In the genomic region with DNA sequence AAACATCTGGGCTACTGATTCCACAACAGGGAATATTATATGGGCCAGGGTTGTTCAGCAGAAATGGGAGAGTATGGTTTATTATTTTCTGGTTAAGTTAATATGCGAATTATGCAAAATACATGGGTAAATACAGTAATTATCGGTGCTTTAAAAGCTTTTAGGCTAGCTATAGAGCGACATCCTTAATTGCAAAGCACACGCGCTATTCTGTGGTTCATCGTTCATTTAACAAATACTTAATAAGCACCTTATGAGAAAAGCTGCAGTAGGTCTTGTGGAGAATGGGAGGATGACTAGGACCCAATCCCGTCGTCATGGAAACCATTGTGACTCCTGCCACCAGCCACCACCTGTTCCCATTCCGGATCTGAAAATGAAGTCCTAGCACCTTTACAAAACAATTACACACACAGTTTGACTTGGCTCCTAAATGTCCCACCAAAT, we compare ENCODE assay signal across 8 cellular contexts. TPM values are rescaled to one million over a fixed set of nuclear protein-coding genes. Genes with fewer than 3 reads are reported as not detected.
DNase-seq lines count a peak whose midpoint lies in the region; ATAC-seq, FAIRE-seq and TF ChIP-seq lines count a peak whose summit lies in the region.

No MANE protein-coding gene starts in this region.

- CTCF ChIA-PET in CD8-positive, alpha-beta T cell (lab: Charles Lee): interaction anchor here (0.8 to 1.2 kb wide), 2 partner anchors 236 to 766 kb away, joined by 3 read pairs; a partner anchor contains a TSS
- CTCF ChIA-PET in endothelial cell of umbilical vein (lab: Charles Lee): interaction anchor here (1.0 kb wide), 3 partner anchors 11 to 198 kb away, joined by 3 to 7 read pairs (median 3); no protein-coding TSS in a partner anchor

- no peaks in the 10 kb centered on the region for H3K9me2 ChIP-seq in neural cell (ENCODE audit: insufficient read depth, low read length)

- no peak for TF ChIP-seq POLR2A in endothelial cell of umbilical vein (IDR thresholded peaks at IDR 0.05; ENCODE audit: low read depth, low read length)

- peaks cover 3% of the 10 kb centered on the region for H3K36me3 Mint-ChIP-seq in CD8-positive, alpha-beta T cell

- H3K27me3 ChIP-seq in CD8-positive, alpha-beta T cell (ENCODE audit: insufficient read depth, low read length): no peaks in the 10 kb centered on the region
- H3K27me3 ChIP-seq in KMS-11 (ENCODE audit: insufficient read depth, low read depth) (no peaks in the 10 kb centered on the region), endothelial cell of umbilical vein (ENCODE audit: control insufficient read depth in 2 of 2, insufficient read depth in 2 of 2, low read length in 2 of 2) (no peaks in the 10 kb centered on the region), neural cell (ENCODE audit: insufficient read depth, low read depth, low read length) (no peaks in the 10 kb centered on the region)

- H2AFZ ChIP-seq in KMS-11 (ENCODE audit: low read depth) (peak overlapping the region; percentile 97), endothelial cell of umbilical vein (ENCODE audit: low read depth, low read length) (peak overlapping the region; percentile 96), neural cell (ENCODE audit: low read depth, low read length) (peak overlapping the region; percentile 22)

- peak; percentile 41 for TF ChIP-seq RAD21 in neural cell (conservative IDR thresholded peaks at IDR 0.05)

- BruUV-seq in endothelial cell of umbilical vein (replicated peaks; lab: Mats Ljungman, UMichigan): no TSS peak

- FAIRE-seq in endothelial cell of umbilical vein (lab: Jason Lieb, UNC): no peak

- no peaks in the 10 kb centered on the region for H3K9me3 ChIP-seq in CD8-positive, alpha-beta T cell (ENCODE audit: low read length)
- no peaks in the 10 kb centered on the region for H3K9me3 ChIP-seq in endothelial cell of umbilical vein (replicated peaks; ENCODE audit: control insufficient read depth, insufficient read depth, low read length)
- no peaks in the 10 kb centered on the region for H3K9me3 ChIP-seq in neural cell (ENCODE audit: low read length)

- no peaks in the 10 kb centered on the region for H3K9me3 Mint-ChIP-seq in CD8-positive, alpha-beta T cell

- intact Hi-C loops in CD8-positive, alpha-beta T cell (cut with DNase I, micrococcal nuclease): loop anchor here (1.0 to 5.0 kb wide), 8 partner anchors 44 to 489 kb away; a partner anchor contains a TSS
- intact Hi-C loops in endothelial cell of umbilical vein (cut with micrococcal nuclease): loop anchor here (1.0 to 5.0 kb wide), 3 partner anchors 8 to 369 kb away; a partner anchor contains a TSS

- H3K9me1 ChIP-seq in endothelial cell of umbilical vein (replicated peaks; ENCODE audit: control insufficient read depth, extremely low read depth, insufficient read depth, low read length): no peaks in the 10 kb centered on the region

- peak overlapping the region; percentile 57 for H3K27ac ChIP-seq in CD8-positive, alpha-beta T cell (ENCODE audit: low read depth, low read length)
- H3K27ac ChIP-seq in KMS-11: peak overlapping the region; percentile 49
- H3K27ac ChIP-seq in endothelial cell of umbilical vein (ENCODE audit: insufficient read depth, low read depth, low read length): peak overlapping the region; percentile 60
- H3K27ac ChIP-seq in neural cell (ENCODE audit: low read length): peak overlapping the region; percentile 99

- peak overlapping the region; percentile 22 for H3K27ac Mint-ChIP-seq in CD8-positive, alpha-beta T cell

- peaks cover 25% of the 10 kb centered on the region for H3K4me1 ChIP-seq in CD8-positive, alpha-beta T cell (ENCODE audit: insufficient read depth, low read length)
- H3K4me1 ChIP-seq in KMS-11 (ENCODE audit: low read depth, poor library complexity, severe bottlenecking) (peaks cover 16% of the 10 kb centered on the region), endothelial cell of umbilical vein (ENCODE audit: control insufficient read depth, extremely low read depth, insufficient read depth, low read length) (peaks cover 12% of the 10 kb centered on the region)

- POLR2A ChIA-PET in CD8-positive, alpha-beta T cell (lab: Charles Lee): interaction anchor here (1.1 to 2.1 kb wide), 4 partner anchors 25 to 236 kb away, joined by 4 to 10 read pairs (median 6); a partner anchor contains a TSS
- POLR2A ChIA-PET in endothelial cell of umbilical vein (lab: Charles Lee): no interaction called here

- no peaks in the 10 kb centered on the region for H4K20me1 ChIP-seq in KMS-11 (ENCODE audit: insufficient read depth)
- no peaks in the 10 kb centered on the region for H4K20me1 ChIP-seq in endothelial cell of umbilical vein (replicated peaks; ENCODE audit: control insufficient read depth, extremely low read depth, insufficient read depth, low read length)
- no peaks in the 10 kb centered on the region for H4K20me1 ChIP-seq in neural cell (ENCODE audit: insufficient read depth)

- ATAC-seq in CD8-positive, alpha-beta T cell: no peak
- ATAC-seq in GM21723 (IDR thresholded peaks at IDR 0.05; ENCODE audit: unreplicated experiment) (no peak), GM19328 (IDR thresholded peaks at IDR 0.05; ENCODE audit: unreplicated experiment) (no peak)

- peak overlapping the region; percentile 99 for H3K4me3 ChIP-seq in CD8-positive, alpha-beta T cell (ENCODE audit: low read depth, low read length)
- H3K4me3 ChIP-seq in KMS-11 (IDR thresholded peaks at IDR 0.05; ENCODE audit: insufficient read depth, low read depth, low read length) (no peak overlapping the region), endothelial cell of umbilical vein (replicated peaks in 1 of 3; ENCODE audit: insufficient read depth in 1 of 3, low read depth in 1 of 3, low read length in 3 of 3) (peak overlapping the region; percentile 20 to 79 (median 63)), neural cell (ENCODE audit: low read length) (peak overlapping the region; percentile 79)

- H3K4me3 Mint-ChIP-seq in CD8-positive, alpha-beta T cell: peak overlapping the region; percentile 99

- DNase-seq in CD8-positive, alpha-beta T cell: no peak
- DNase-seq in SHP77 (lab: John Stamatoyannopoulos, UW): peak; percentile 87 to 91
- peak; percentile 76 for DNase-seq in endothelial cell of umbilical vein (ENCODE audit: low read depth, low spot score)
- DNase-seq in UCSD-AML1 (lab: John Stamatoyannopoulos, UW; ENCODE audit: unreplicated experiment): no peak

- dilution Hi-C loops in endothelial cell of umbilical vein (cut with MboI; ENCODE audit: extremely low pct_ligation_motif_present, low sequenced_read_pairs): no loop called here

- H3K79me2 ChIP-seq in KMS-11 (ENCODE audit: insufficient read depth, low read depth) (no peaks in the 10 kb centered on the region), endothelial cell of umbilical vein (ENCODE audit: control insufficient read depth, insufficient read depth, low read length) (peaks cover 2% of the 10 kb centered on the region), neural cell (replicated peaks; ENCODE audit: insufficient read depth, low read length) (peaks cover 30% of the 10 kb centered on the region)

- no peak for TF ChIP-seq EP300 in neural cell (conservative IDR thresholded peaks at IDR 0.05; ENCODE audit: poor library complexity, severe bottlenecking)

- peaks cover 48% of the 10 kb centered on the region for H3K4me1 Mint-ChIP-seq in CD8-positive, alpha-beta T cell (ENCODE audit: low read depth)

- peak overlapping the region; percentile 92 for H3K4me2 ChIP-seq in KMS-11
- H3K4me2 ChIP-seq in endothelial cell of umbilical vein (ENCODE audit: insufficient read depth, low read length): peak overlapping the region; percentile 96
- peak overlapping the region; percentile 76 for H3K4me2 ChIP-seq in neural cell (ENCODE audit: low read length)

- H3K9ac ChIP-seq in KMS-11 (peak overlapping the region; percentile 56; the same call in 1 of the 2 replicates), endothelial cell of umbilical vein (replicated peaks; ENCODE audit: extremely low read depth, insufficient read depth, low read length) (peak overlapping the region; percentile 54), neural cell (ENCODE audit: low read length) (peak overlapping the region; percentile 77)

- TF ChIP-seq CTCF in CD8-positive, alpha-beta T cell (IDR thresholded peaks at IDR 0.05): no peak
- TF ChIP-seq CTCF in KMS-11 (conservative IDR thresholded peaks at IDR 0.05; ENCODE audit: low read depth, low read length) (no peak), endothelial cell of umbilical vein (IDR thresholded peaks at IDR 0.05; ENCODE audit: extremely low read depth in 1 of 2, insufficient read depth in 1 of 2, low read depth in 1 of 2, low read length in 2 of 2) (no peak), neural cell (IDR thresholded peaks at IDR 0.05; ENCODE audit: poor library complexity, severe bottlenecking) (no peak)

- no peaks in the 10 kb centered on the region for H3K27me3 Mint-ChIP-seq in CD8-positive, alpha-beta T cell (ENCODE audit: low read depth)

- H3F3A ChIP-seq in neural cell (ENCODE audit: insufficient read depth, low read length, poor library complexity, severe bottlenecking): peaks cover 6% of the 10 kb centered on the region

- no peaks in the 10 kb centered on the region for H3K36me3 ChIP-seq in CD8-positive, alpha-beta T cell (ENCODE audit: insufficient read depth, low read length)
- H3K36me3 ChIP-seq in KMS-11 (ENCODE audit: insufficient read depth) (no peaks in the 10 kb centered on the region), endothelial cell of umbilical vein (ENCODE audit: control insufficient read depth in 2 of 2, extremely low read depth in 1 of 2, insufficient read depth in 2 of 2, low read length in 2 of 2) (no peaks in the 10 kb centered on the region), neural cell (ENCODE audit: insufficient read depth, low read length) (no peaks in the 10 kb centered on the region)

RNA-seq across cellular contexts. Expression of a gene that starts 0.6 kb away (rescaled TPM):
- total RNA-seq in CD8-positive, alpha-beta T cell: 1 to 10 TPM; 4.8 to 5.5 TPM
- total RNA-seq in endothelial cell of umbilical vein: 25.9 and 26.8 TPM in 2 replicates
- polyA plus RNA-seq in endothelial cell of umbilical vein: 15.5 and 19.5 TPM in 2 replicates
- 18.5 and 22.4 TPM in 2 replicates for polyA plus RNA-seq in endothelial cell of umbilical vein (2011; cell fraction: cytosol; rRNA removed)
- 24.1 and 24.3 TPM in 2 replicates for polyA plus RNA-seq in endothelial cell of umbilical vein (2011; cell fraction: nucleus; rRNA removed)
- polyA plus RNA-seq in endothelial cell of umbilical vein (2012): 16.5 and 17.0 TPM in 2 replicates
- polyA minus RNA-seq in endothelial cell of umbilical vein: 16.0 and 21.5 TPM in 2 replicates
- polyA minus RNA-seq in endothelial cell of umbilical vein (2011; cell fraction: cytosol; rRNA and poly(A)+ RNA removed): 5.7 TPM
- 11.5 and 17.6 TPM in 2 replicates for polyA minus RNA-seq in endothelial cell of umbilical vein (2011; cell fraction: nucleus; rRNA and poly(A)+ RNA removed)
- polyA plus RNA-seq in neural cell: 47.0 and 47.5 TPM in 2 replicates
- polyA minus RNA-seq in neural cell: 44.6 and 49.2 TPM in 2 replicates

RNA-seq across cellular contexts. Expression of a gene that starts 50.5 kb away (rescaled TPM):
- 1 to 10 TPM; 3.7 to 5.9 TPM for total RNA-seq in CD8-positive, alpha-beta T cell
- 52.6 and 62.1 TPM in 2 replicates for total RNA-seq in endothelial cell of umbilical vein
- polyA plus RNA-seq in endothelial cell of umbilical vein (44.3 and 46.7 TPM in 2 replicates), neural cell (136 and 153 TPM in 2 replicates)
- polyA plus RNA-seq in endothelial cell of umbilical vein (2011; cell fraction: cytosol; rRNA removed): 56.2 and 58.6 TPM in 2 replicates
- polyA plus RNA-seq in endothelial cell of umbilical vein (2011; cell fraction: nucleus; rRNA removed): 35.2 and 42.6 TPM in 2 replicates
- 75.3 and 78.8 TPM in 2 replicates for polyA plus RNA-seq in endothelial cell of umbilical vein (2012)
- polyA minus RNA-seq in endothelial cell of umbilical vein (90.2 and 125 TPM in 2 replicates), neural cell (597 and 698 TPM in 2 replicates)
- 41.6 TPM for polyA minus RNA-seq in endothelial cell of umbilical vein (2011; cell fraction: cytosol; rRNA and poly(A)+ RNA removed)
- polyA minus RNA-seq in endothelial cell of umbilical vein (2011; cell fraction: nucleus; rRNA and poly(A)+ RNA removed): 26.0 and 49.8 TPM in 2 replicates

Comparison
In these comparisons a context has a peak if more than half of its experiments do, and no peak if none do; other contexts are left out.
1. DNase-seq: peak in SHP77 (2 of 2) and endothelial cell of umbilical vein (single experiment); none in CD8-positive, alpha-beta T cell (0 of 7) and UCSD-AML1 (single experiment).
2. H3K27ac ChIP-seq: peak in every context shown above with its lines; median percentile 99 in neural cell; 60 in endothelial cell of umbilical vein; 57 in CD8-positive, alpha-beta T cell; 49 in KMS-11.
3. H2AFZ ChIP-seq: peak in every context shown above with its lines; median percentile 97 in KMS-11; 96 in endothelial cell of umbilical vein; 22 in neural cell.
4. Peak in every context shown above with its lines, with median percentiles within 50 percentile points of each other: H3K4me2 ChIP-seq and H3K9ac ChIP-seq.